Comparison of ENCODE assay signal across 2 cellular contexts in genomic region chr16:30808890-30809426, GRCh38.
A peak's percentile ranks its signal among the peaks of the same experiment; 100 is the strongest.
TF ChIP-seq lines count a peak whose summit lies in the region.
"Not testable (repeated sequence)": the region's sequence is repeated elsewhere in the genome, so short reads cannot be mapped to it uniquely, and the experiment has no call there.

No MANE protein-coding gene starts in this region.

TF ChIP-seq in HEK293T, 16 proteins besides CTCF, POLR2A, EP300 and RAD21:
- TF ChIP-seq CTBP1 (IDR thresholded peaks at IDR 0.05; ENCODE audit: borderline replicate concordance): 0 out of 2 replicates have a peak, but pooled peaks have one; percentile 11
- peak; percentile 91; the same call in 1 of the 2 replicates for TF ChIP-seq ZNF384 (IDR thresholded peaks at IDR 0.05)
- TF ChIP-seq, protein P1, sequence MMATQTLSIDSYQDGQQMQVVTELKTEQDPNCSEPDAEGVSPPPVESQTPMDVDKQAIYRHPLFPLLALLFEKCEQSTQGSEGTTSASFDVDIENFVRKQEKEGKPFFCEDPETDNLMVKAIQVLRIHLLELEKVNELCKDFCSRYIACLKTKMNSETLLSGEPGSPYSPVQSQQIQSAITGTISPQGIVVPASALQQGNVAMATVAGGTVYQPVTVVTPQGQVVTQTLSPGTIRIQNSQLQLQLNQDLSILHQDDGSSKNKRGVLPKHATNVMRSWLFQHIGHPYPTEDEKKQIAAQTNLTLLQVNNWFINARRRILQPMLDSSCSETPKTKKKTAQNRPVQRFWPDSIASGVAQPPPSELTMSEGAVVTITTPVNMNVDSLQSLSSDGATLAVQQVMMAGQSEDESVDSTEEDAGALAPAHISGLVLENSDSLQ (IDR thresholded peaks at IDR 0.05): peak; percentile 91

TF ChIP-seq in HepG2, 621 proteins besides CTCF, POLR2A, EP300 and RAD21 (continues in another document):
- TF ChIP-seq ZNF205 (CRISPR knock-in tag; IDR thresholded peaks at IDR 0.05): peak; percentile 38; the same call in 1 of the 2 replicates
- peak; percentile 56; the same call in 1 of the 2 replicates for TF ChIP-seq FOSL2 (CRISPR knock-in tag; IDR thresholded peaks at IDR 0.05)
- peak; percentile 17; the same call in 1 of the 2 replicates for TF ChIP-seq ZNF772 (CRISPR knock-in tag; IDR thresholded peaks at IDR 0.05)
- peak; percentile 36; the same call in 1 of the 2 replicates for TF ChIP-seq ZNF331 (CRISPR knock-in tag; IDR thresholded peaks at IDR 0.05)
- peak; percentile 73; the same call in 1 of the 2 replicates for TF ChIP-seq DPF2 (CRISPR knock-in tag; IDR thresholded peaks at IDR 0.05; ENCODE audit: borderline replicate concordance, low read depth)
- peak; percentile 75; the same call in 1 of the 2 replicates for TF ChIP-seq ZNF501 (CRISPR knock-in tag; IDR thresholded peaks at IDR 0.05)
- TF ChIP-seq ISL2 (CRISPR knock-in tag; IDR thresholded peaks at IDR 0.05): peak; percentile 34; the same call in 1 of the 2 replicates
- 0 out of 2 replicates have a peak, but pooled peaks have one; percentile 25 for TF ChIP-seq ARNTL (CRISPR knock-in tag; IDR thresholded peaks at IDR 0.05)
- peak; percentile 68; the same call in 1 of the 2 replicates for TF ChIP-seq FOXJ3 (CRISPR knock-in tag; IDR thresholded peaks at IDR 0.05; ENCODE audit: borderline replicate concordance)
- peak; percentile 63 for TF ChIP-seq SAP130 (CRISPR knock-in tag; IDR thresholded peaks at IDR 0.05; ENCODE audit: low read depth)
- TF ChIP-seq ZBTB38 (CRISPR knock-in tag; IDR thresholded peaks at IDR 0.05): 0 out of 2 replicates have a peak, but pooled peaks have one; percentile 4
- not testable (repeated sequence) for TF ChIP-seq SOX13 (IDR thresholded peaks at IDR 0.05); SOX6 (IDR thresholded peaks at IDR 0.05); HNF4G (CRISPR knock-in tag; IDR thresholded peaks at IDR 0.05; ENCODE audit: borderline replicate concordance, low read depth)
- peak in 1 of 2 experiments; percentile 78; a peak in 2 of 4 replicates for TF ChIP-seq SOX13 (CRISPR knock-in tag; conservative IDR thresholded peaks at IDR 0.05 in 1 of 2, IDR thresholded peaks at IDR 0.05 in 1 of 2)
- TF ChIP-seq KDM1A (CRISPR knock-in tag; IDR thresholded peaks at IDR 0.05): peak; percentile 23; the same call in 1 of the 2 replicates
- peak; percentile 78 for TF ChIP-seq MED1 (CRISPR knock-in tag; IDR thresholded peaks at IDR 0.05)
- TF ChIP-seq RXRB (CRISPR knock-in tag; IDR thresholded peaks at IDR 0.05; ENCODE audit: borderline replicate concordance): peak; percentile 77; the same call in 1 of the 2 replicates
- peak; percentile 37; the same call in 1 of the 2 replicates for TF ChIP-seq SIX1 (CRISPR knock-in tag; IDR thresholded peaks at IDR 0.05; ENCODE audit: borderline replicate concordance)
- TF ChIP-seq ZNF816 (CRISPR knock-in tag; IDR thresholded peaks at IDR 0.05; ENCODE audit: borderline replicate concordance): peak; percentile 64; the same call in 1 of the 2 replicates
- peak; percentile 76 for TF ChIP-seq SOX6 (CRISPR knock-in tag; IDR thresholded peaks at IDR 0.05)
- TF ChIP-seq GATA4 (IDR thresholded peaks at IDR 0.05; ENCODE audit: borderline replicate concordance, low read depth): peak; percentile 42; the same call in 1 of the 2 replicates
- peak; percentile 84 for TF ChIP-seq RARA (CRISPR knock-in tag; IDR thresholded peaks at IDR 0.05)
- peak; percentile 52; the same call in 1 of the 2 replicates for TF ChIP-seq IRF2 (CRISPR knock-in tag; IDR thresholded peaks at IDR 0.05)
- TF ChIP-seq CEBPG (CRISPR knock-in tag; IDR thresholded peaks at IDR 0.05): peak; percentile 54
- peak; percentile 75 for TF ChIP-seq ELF3 (CRISPR knock-in tag; IDR thresholded peaks at IDR 0.05)
- 0 out of 2 replicates have a peak, but pooled peaks have one; percentile 32 for TF ChIP-seq ZNF572 (CRISPR knock-in tag; IDR thresholded peaks at IDR 0.05)
- peak; percentile 66; the same call in 1 of the 2 replicates for TF ChIP-seq ZSCAN9 (CRISPR knock-in tag; IDR thresholded peaks at IDR 0.05; ENCODE audit: borderline replicate concordance)
- TF ChIP-seq ZNF33A (CRISPR knock-in tag; IDR thresholded peaks at IDR 0.05; ENCODE audit: borderline replicate concordance): 0 out of 2 replicates have a peak, but pooled peaks have one; percentile 35
- TF ChIP-seq NCOR1 (IDR thresholded peaks at IDR 0.05; ENCODE audit: borderline replicate concordance, low read length): peak; percentile 34; the same call in 1 of the 2 replicates
- TF ChIP-seq ZNF850 (CRISPR knock-in tag; conservative IDR thresholded peaks at IDR 0.05): 0 out of 2 replicates have a peak, but pooled peaks have one; percentile 27
- peak; percentile 41; the same call in 1 of the 2 replicates for TF ChIP-seq ADNP (CRISPR knock-in tag; IDR thresholded peaks at IDR 0.05)
- 0 out of 2 replicates have a peak, but pooled peaks have one; percentile 35 for TF ChIP-seq KDM6A (CRISPR knock-in tag; IDR thresholded peaks at IDR 0.05; ENCODE audit: low read depth)
- peak; percentile 79 for TF ChIP-seq PAXIP1 (CRISPR knock-in tag; conservative IDR thresholded peaks at IDR 0.05)
- TF ChIP-seq PHF21A (CRISPR knock-in tag; IDR thresholded peaks at IDR 0.05): peak; percentile 80; the same call in 1 of the 2 replicates
- TF ChIP-seq ZNF460 (CRISPR knock-in tag; IDR thresholded peaks at IDR 0.05; ENCODE audit: borderline replicate concordance): peak; percentile 90
- peak; percentile 31; the same call in 1 of the 2 replicates for TF ChIP-seq PPARG (CRISPR knock-in tag; conservative IDR thresholded peaks at IDR 0.05)
- TF ChIP-seq GATAD1 (CRISPR knock-in tag; IDR thresholded peaks at IDR 0.05): 0 out of 2 replicates have a peak, but pooled peaks have one; percentile 25
- TF ChIP-seq HMGXB4 (CRISPR knock-in tag; IDR thresholded peaks at IDR 0.05; ENCODE audit: borderline replicate concordance in 1 of 2, low read depth in 1 of 2): 0 out of 4 replicates have a peak, but pooled peaks of 1 of the 2 experiments have one; percentile 9
- 0 out of 2 replicates have a peak, but pooled peaks have one; percentile 32 for TF ChIP-seq HMG20B (CRISPR knock-in tag; conservative IDR thresholded peaks at IDR 0.05)
- peak; percentile 53; the same call in 1 of the 2 replicates for TF ChIP-seq ZMYM3 (CRISPR knock-in tag; IDR thresholded peaks at IDR 0.05)
- peak; percentile 79 for TF ChIP-seq FOXP4 (CRISPR knock-in tag; IDR thresholded peaks at IDR 0.05)
- TF ChIP-seq HMG20A (CRISPR knock-in tag; IDR thresholded peaks at IDR 0.05; ENCODE audit: borderline replicate concordance): peak; percentile 56; the same call in 1 of the 2 replicates
- TF ChIP-seq, protein P2, sequence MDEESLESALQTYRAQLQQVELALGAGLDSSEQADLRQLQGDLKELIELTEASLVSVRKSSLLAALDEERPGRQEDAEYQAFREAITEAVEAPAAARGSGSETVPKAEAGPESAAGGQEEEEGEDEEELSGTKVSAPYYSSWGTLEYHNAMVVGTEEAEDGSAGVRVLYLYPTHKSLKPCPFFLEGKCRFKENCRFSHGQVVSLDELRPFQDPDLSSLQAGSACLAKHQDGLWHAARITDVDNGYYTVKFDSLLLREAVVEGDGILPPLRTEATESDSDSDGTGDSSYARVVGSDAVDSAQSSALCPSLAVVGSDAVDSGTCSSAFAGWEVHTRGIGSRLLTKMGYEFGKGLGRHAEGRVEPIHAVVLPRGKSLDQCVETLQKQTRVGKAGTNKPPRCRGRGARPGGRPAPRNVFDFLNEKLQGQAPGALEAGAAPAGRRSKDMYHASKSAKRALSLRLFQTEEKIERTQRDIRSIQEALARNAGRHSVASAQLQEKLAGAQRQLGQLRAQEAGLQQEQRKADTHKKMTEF (CRISPR knock-in tag; IDR thresholded peaks at IDR 0.05): 0 out of 2 replicates have a peak, but pooled peaks have one; percentile 20
- TF ChIP-seq, protein P3, sequence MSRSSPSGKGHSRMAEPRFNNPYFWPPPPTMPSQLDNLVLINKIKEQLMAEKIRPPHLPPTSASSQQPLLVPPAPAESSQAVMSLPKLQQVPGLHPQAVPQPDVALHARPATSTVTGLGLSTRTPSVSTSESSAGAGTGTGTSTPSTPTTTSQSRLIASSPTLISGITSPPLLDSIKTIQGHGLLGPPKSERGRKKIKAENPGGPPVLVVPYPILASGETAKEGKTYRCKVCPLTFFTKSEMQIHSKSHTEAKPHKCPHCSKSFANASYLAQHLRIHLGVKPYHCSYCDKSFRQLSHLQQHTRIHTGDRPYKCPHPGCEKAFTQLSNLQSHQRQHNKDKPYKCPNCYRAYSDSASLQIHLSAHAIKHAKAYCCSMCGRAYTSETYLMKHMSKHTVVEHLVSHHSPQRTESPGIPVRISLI (CRISPR knock-in tag; IDR thresholded peaks at IDR 0.05; ENCODE audit: borderline replicate concordance): peak; percentile 97
- 0 out of 2 replicates have a peak, but pooled peaks have one; percentile 14 for TF ChIP-seq HNF4G (IDR thresholded peaks at IDR 0.05; ENCODE audit: borderline replicate concordance, low read depth, low read length)
- TF ChIP-seq ESRRA (CRISPR knock-in tag; IDR thresholded peaks at IDR 0.05; ENCODE audit: low read depth): 0 out of 2 replicates have a peak, but pooled peaks have one; percentile 32
- TF ChIP-seq GZF1 (CRISPR knock-in tag; IDR thresholded peaks at IDR 0.05): 0 out of 2 replicates have a peak, but pooled peaks have one; percentile 11
- peak; percentile 79 for TF ChIP-seq ZNF670 (CRISPR knock-in tag; IDR thresholded peaks at IDR 0.05; ENCODE audit: borderline replicate concordance)
- TF ChIP-seq ZBTB7B (CRISPR knock-in tag; IDR thresholded peaks at IDR 0.05): 0 out of 2 replicates have a peak, but pooled peaks have one; percentile 44
- peak; percentile 34; the same call in 1 of the 2 replicates for TF ChIP-seq ERF (CRISPR knock-in tag; IDR thresholded peaks at IDR 0.05)
- peak; percentile 86 for TF ChIP-seq HNF4A (CRISPR knock-in tag; IDR thresholded peaks at IDR 0.05)
- TF ChIP-seq ZBTB43 (CRISPR knock-in tag; conservative IDR thresholded peaks at IDR 0.05): 0 out of 2 replicates have a peak, but pooled peaks have one; percentile 19
- peak; percentile 68 for TF ChIP-seq NCOA2 (CRISPR knock-in tag; IDR thresholded peaks at IDR 0.05)
- TF ChIP-seq MXD1 (CRISPR knock-in tag; IDR thresholded peaks at IDR 0.05): 0 out of 2 replicates have a peak, but pooled peaks have one; percentile 23
- peak; percentile 97 for TF ChIP-seq ZKSCAN8 (CRISPR knock-in tag; IDR thresholded peaks at IDR 0.05; ENCODE audit: borderline replicate concordance)
- TF ChIP-seq ZNF234 (CRISPR knock-in tag; conservative IDR thresholded peaks at IDR 0.05): 0 out of 2 replicates have a peak, but pooled peaks have one; percentile 56
